8 cellular contexts compared by ENCODE assay signal in genomic region chr1:235503333-235504121, GRCh38. TPM values are rescaled to one million over a fixed set of nuclear protein-coding genes. Genes with fewer than 3 reads are reported as not detected.
A peak's percentile ranks its signal among the peaks of the same experiment; 100 is the strongest.
DNase-seq lines count a peak whose midpoint lies in the region; ATAC-seq and TF ChIP-seq lines count a peak whose summit lies in the region.

No MANE protein-coding gene starts in this region.

- peak; percentile 40 for DNase-seq in A172 (ENCODE audit: low spot score)
- DNase-seq in GM06990 (ENCODE audit: extremely low read depth, insufficient read length): peak; percentile 75
- DNase-seq in NCI-H2227 (lab: John Stamatoyannopoulos, UW; ENCODE audit: unreplicated experiment): peak; percentile 78
- DNase-seq in activated CD4-positive, alpha-beta T cell treated with anti-CD3 and anti-CD28 coated beads, Interleukin-2, amount 50 U/mL, for 48 hours: peak; percentile 41 to 47
- peak; percentile 30 to 73 for DNase-seq in foreskin fibroblast
- DNase-seq in natural killer cell treated with Interleukin-12 subunit alpha and Interleukin-12 subunit beta and Interleukin-15 and Interleukin-18, amount 100 ng/mL, for 72 hours (ENCODE audit: low spot score): peak; percentile 68

- under 1% methylated on average over 51 of the region's 51 CpGs for WGBS in urinary bladder

- peak overlapping the region; percentile 93 for H3K27ac ChIP-seq in urinary bladder (ENCODE audit: low read depth)

- no peaks in the 10 kb centered on the region for H3K4me1 ChIP-seq in urinary bladder (ENCODE audit: insufficient read depth)

- peak overlapping the region; percentile 84 for H3K4me3 ChIP-seq in GM06990 (replicated peaks; ENCODE audit: low read depth, low read length)
- H3K4me3 ChIP-seq in foreskin fibroblast (ENCODE audit: low read depth in 1 of 2, low read length in 2 of 2): peak overlapping the region; percentile 75 to 89
- H3K4me3 ChIP-seq in urinary bladder (ENCODE audit: low read depth, low read length): peak overlapping the region; percentile 87

- H3K9me3 Mint-ChIP-seq in natural killer cell treated with Interleukin-12 subunit alpha and Interleukin-12 subunit beta and Interleukin-15 and Interleukin-18, amount 100 ng/mL, for 72 hours: no peaks in the 10 kb centered on the region

- ATAC-seq in HG02852 (IDR thresholded peaks at IDR 0.05; ENCODE audit: unreplicated experiment): peak; percentile 13
- no peak for ATAC-seq in natural killer cell treated with Interleukin-12 subunit alpha and Interleukin-12 subunit beta and Interleukin-15 and Interleukin-18, amount 100 ng/mL, for 72 hours

- no peaks in the 10 kb centered on the region for H3K27me3 Mint-ChIP-seq in natural killer cell treated with Interleukin-12 subunit alpha and Interleukin-12 subunit beta and Interleukin-15 and Interleukin-18, amount 100 ng/mL, for 72 hours

- TF ChIP-seq CTCF in GM06990 (IDR thresholded peaks at IDR 0.05; ENCODE audit: insufficient read depth, low read length, poor library complexity, severe bottlenecking) (no peak), foreskin fibroblast (IDR thresholded peaks at IDR 0.05; ENCODE audit: low read depth, low read length) (no peak)

- H3K36me3 ChIP-seq in GM06990 (ENCODE audit: control insufficient read depth, insufficient read depth, low read length) (no peaks in the 10 kb centered on the region), urinary bladder (ENCODE audit: insufficient read depth) (no peaks in the 10 kb centered on the region)

- peak overlapping the region; percentile 94 for H3K4me3 Mint-ChIP-seq in natural killer cell treated with Interleukin-12 subunit alpha and Interleukin-12 subunit beta and Interleukin-15 and Interleukin-18, amount 100 ng/mL, for 72 hours

- H3K36me3 Mint-ChIP-seq in natural killer cell treated with Interleukin-12 subunit alpha and Interleukin-12 subunit beta and Interleukin-15 and Interleukin-18, amount 100 ng/mL, for 72 hours: no peaks in the 10 kb centered on the region

- H3K4me1 Mint-ChIP-seq in natural killer cell treated with Interleukin-12 subunit alpha and Interleukin-12 subunit beta and Interleukin-15 and Interleukin-18, amount 100 ng/mL, for 72 hours (ENCODE audit: low read depth in 2 of 2): peaks cover 20% of the 10 kb centered on the region in 2 donors

- H3K27me3 ChIP-seq in GM06990 (replicated peaks; ENCODE audit: control insufficient read depth, insufficient read depth, low read length): no peaks in the 10 kb centered on the region

- peak overlapping the region; percentile 79 to 91 for H3K27ac Mint-ChIP-seq in natural killer cell treated with Interleukin-12 subunit alpha and Interleukin-12 subunit beta and Interleukin-15 and Interleukin-18, amount 100 ng/mL, for 72 hours

RNA-seq across cellular contexts. Expression of gene B3GALNT2, which starts 0.7 kb away (rescaled TPM):
- 32.0 and 56.6 TPM in 2 replicates for total RNA-seq in A172 (2014; rRNA removed; shearing (Covaris generic))
- total RNA-seq in natural killer cell treated with Interleukin-12 subunit alpha and Interleukin-12 subunit beta and Interleukin-15 and Interleukin-18, amount 100 ng/mL, for 72 hours: 10 to 100 TPM; 10.3 to 25.9 TPM
- total RNA-seq in urinary bladder: 59.5 TPM
- 19.6 TPM for polyA plus RNA-seq in urinary bladder
